In the genomic region with DNA sequence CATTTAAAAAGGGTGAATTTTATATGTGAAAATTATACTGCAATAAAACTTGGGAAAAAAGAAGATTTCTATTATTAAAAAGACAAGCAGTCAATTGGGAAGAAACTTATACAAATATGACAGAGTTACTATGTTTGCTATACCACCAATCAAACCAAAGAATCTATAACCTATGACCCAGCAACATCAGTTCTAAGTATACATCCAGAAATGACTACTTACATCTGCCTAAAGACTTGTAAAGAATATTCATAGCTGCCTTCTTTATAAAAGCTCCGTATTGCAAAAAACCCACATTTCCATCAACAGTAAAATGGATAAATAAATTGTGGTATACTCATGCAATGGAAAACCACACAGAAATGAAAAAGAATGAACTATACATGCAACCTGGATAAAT, we compare ENCODE assay signal across 34 cellular contexts.
"Had no signal": no experiment of that assay in that cellular context is flagged by ENCODE, and none has a peak within 500 bp of the region (broad histone marks: within the 10 kb centered on the region; RNA-seq: fewer than 3 reads in every experiment).

No MANE protein-coding gene starts in this region.

- DNase-seq: activated B cell treated with CpG ODN at 0.5 μM for 24 hours; activated CD4-positive, alpha-beta memory T cell treated with anti-CD3 and anti-CD28 coated beads for 36 hours; activated CD4-positive, alpha-beta T cell treated with anti-CD3 and anti-CD28 coated beads for 4 hours; activated CD4-positive, alpha-beta T cell treated with anti-CD3 and anti-CD28 coated beads, Interleukin-2, amount 50 U/mL, for 1 hour; activated CD4-positive, alpha-beta T cell treated with anti-CD3 and anti-CD28 coated beads, Interleukin-2, amount 50 U/mL, for 4 hours; activated CD4-positive, CD25-positive, alpha-beta regulatory T cell treated with anti-CD3 and anti-CD28 coated beads, Interleukin-2, amount 50 U/mL, for 72 hours; activated CD8-positive, alpha-beta memory T cell treated with anti-CD3 and anti-CD28 coated beads, Interleukin-2, amount 50 U/mL, for 4 hours; activated CD8-positive, alpha-beta T cell treated with anti-CD3 and anti-CD28 coated beads for 36 hours; activated effector memory CD4-positive, alpha-beta T cell treated with Interleukin-2 at 50 U/mL for 16 hours; activated gamma-delta T cell; activated naive CD4-positive, alpha-beta T cell treated with anti-CD3 and anti-CD28 coated beads, Interleukin-2, amount 10 ng/mL, durations not matched to agents 7 days and 5 days; activated naive CD4-positive, alpha-beta T cell treated with Interleukin-2 at 50 U/mL for 16 hours; activated naive CD8-positive, alpha-beta T cell treated with anti-CD3 and anti-CD28 coated beads, Interleukin-2, amount 10 ng/mL, durations not matched to agents 7 days and 5 days; activated naive CD8-positive, alpha-beta T cell treated with anti-CD3 and anti-CD28 coated beads, Interleukin-2, amount 50 U/mL, for 24 hours; activated T-cell treated with anti-CD3 and anti-CD28 coated beads for 4 hours; activated T-cell treated with anti-CD3 and anti-CD28 coated beads, Interleukin-2, amount 50 U/mL, for 1 hour; activated T-cell treated with anti-CD3 and anti-CD28 coated beads, Interleukin-2, amount 50 U/mL, for 4 hours; activated T-cell treated with anti-CD3 and anti-CD28 coated beads, Interleukin-2, amount 50 U/mL, for 72 hours; amygdala; anterior cingulate cortex; caudate nucleus; T-helper 1 cell; T-helper 9 cell had no signal

- ATAC-seq: activated CD8-positive, alpha-beta T cell treated with anti-CD3 and anti-CD28 coated beads for 36 hours; activated naive CD8-positive, alpha-beta T cell treated with anti-CD3 and anti-CD28 coated beads, Interleukin-2, amount 50 U/mL, for 24 hours; activated T-cell treated with anti-CD3 and anti-CD28 coated beads, Interleukin-2, amount 50 U/mL, for 4 hours had no signal

- H3K27ac Mint-ChIP-seq: activated B cell treated with CpG ODN at 0.5 μM for 24 hours; activated CD4-positive, alpha-beta T cell treated with anti-CD3 and anti-CD28 coated beads, Interleukin-2, amount 10 ng/mL, durations not matched to agents 24 days and 14 days; activated CD8-positive, alpha-beta T cell treated with anti-CD3 and anti-CD28 coated beads for 36 hours; activated naive CD4-positive, alpha-beta T cell treated with anti-CD3 and anti-CD28 coated beads, Interleukin-2, amount 10 ng/mL, durations not matched to agents 7 days and 5 days; activated naive CD8-positive, alpha-beta T cell; activated naive CD8-positive, alpha-beta T cell treated with anti-CD3 and anti-CD28 coated beads, Interleukin-2, amount 10 ng/mL, durations not matched to agents 7 days and 5 days; activated naive CD8-positive, alpha-beta T cell treated with anti-CD3 and anti-CD28 coated beads, Interleukin-2, amount 50 U/mL, for 24 hours; activated T-cell treated with anti-CD3 and anti-CD28 coated beads, Interleukin-2, amount 50 U/mL, for 72 hours; activated T-helper 1 cell treated with anti-CD3 and anti-CD28 coated beads, Interleukin-12 subunit alpha, Interleukin-12 subunit beta, Interleukin-2, Interleukin-4 antibody, amounts not matched to agents 30 ng/mL and 10 ng/mL and 1 ng/mL, durations not matched to agents 14 hours and 24 hours and 36 hours; brain; T-helper 1 cell treated with Interleukin-12 subunit alpha and Interleukin-12 subunit beta and Interleukin-4 antibody, amounts not matched to agents 30 μg/mL and 1 μg/mL, for 36 hours; T-helper 2 cell treated with Interferon-gamma antibody and Interleukin-4, amounts not matched to agents 5 μg/mL and 100 μg/mL, for 36 hours had no signal

- H3K4me1 ChIP-seq: ascending aorta had no signal

- H3K36me3 Mint-ChIP-seq: activated CD4-positive, alpha-beta memory T cell treated with anti-CD3 and anti-CD28 coated beads for 36 hours; activated naive CD4-positive, alpha-beta T cell treated with anti-CD3 and anti-CD28 coated beads, Interleukin-2, amount 10 ng/mL, durations not matched to agents 7 days and 5 days; activated naive CD8-positive, alpha-beta T cell; brain had no signal

- H3K27ac ChIP-seq: ascending aorta, cardiac muscle cell, VCaP had no signal

- H3K27me3 ChIP-seq: ascending aorta, cardiac muscle cell had no signal

- H3K4me1 Mint-ChIP-seq: brain had no signal

- H3K4me3 Mint-ChIP-seq: activated B cell treated with CpG ODN at 0.5 μM for 24 hours; activated CD4-positive, alpha-beta memory T cell treated with anti-CD3 and anti-CD28 coated beads for 36 hours; activated CD4-positive, alpha-beta T cell treated with anti-CD3 and anti-CD28 coated beads, Interleukin-2, amount 10 ng/mL, durations not matched to agents 24 days and 14 days; activated CD8-positive, alpha-beta T cell treated with anti-CD3 and anti-CD28 coated beads for 36 hours; activated naive CD4-positive, alpha-beta T cell treated with anti-CD3 and anti-CD28 coated beads, Interleukin-2, amount 10 ng/mL, durations not matched to agents 7 days and 5 days; activated naive CD4-positive, alpha-beta T cell treated with anti-CD3 and anti-CD28 coated beads, Interleukin-2, amount 50 U/mL, for 24 hours; activated naive CD8-positive, alpha-beta T cell; activated naive CD8-positive, alpha-beta T cell treated with anti-CD3 and anti-CD28 coated beads, Interleukin-2, amount 10 ng/mL, durations not matched to agents 7 days and 5 days; activated naive CD8-positive, alpha-beta T cell treated with anti-CD3 and anti-CD28 coated beads, Interleukin-2, amount 50 U/mL, for 24 hours; activated T-cell treated with anti-CD3 and anti-CD28 coated beads, Interleukin-2, amount 50 U/mL, for 4 hours; activated T-helper 1 cell treated with anti-CD3 and anti-CD28 coated beads, Interleukin-12 subunit alpha, Interleukin-12 subunit beta, Interleukin-2, Interleukin-4 antibody, amounts not matched to agents 30 ng/mL and 10 ng/mL and 1 ng/mL, durations not matched to agents 14 hours and 24 hours and 36 hours; brain; T-helper 1 cell treated with Interleukin-12 subunit alpha and Interleukin-12 subunit beta and Interleukin-4 antibody, amounts not matched to agents 30 μg/mL and 1 μg/mL, for 36 hours; T-helper 2 cell treated with Interferon-gamma antibody and Interleukin-4, amounts not matched to agents 5 μg/mL and 100 μg/mL, for 36 hours had no signal

- H3K36me3 ChIP-seq: ascending aorta, cardiac muscle cell had no signal

- H3K27me3 Mint-ChIP-seq: activated B cell treated with CpG ODN at 0.5 μM for 24 hours; activated CD4-positive, alpha-beta memory T cell treated with anti-CD3 and anti-CD28 coated beads for 36 hours; activated CD8-positive, alpha-beta T cell treated with anti-CD3 and anti-CD28 coated beads for 36 hours; activated naive CD4-positive, alpha-beta T cell treated with anti-CD3 and anti-CD28 coated beads, Interleukin-2, amount 50 U/mL, for 24 hours; activated naive CD8-positive, alpha-beta T cell; activated naive CD8-positive, alpha-beta T cell treated with anti-CD3 and anti-CD28 coated beads, Interleukin-2, amount 10 ng/mL, durations not matched to agents 7 days and 5 days; activated naive CD8-positive, alpha-beta T cell treated with anti-CD3 and anti-CD28 coated beads, Interleukin-2, amount 50 U/mL, for 24 hours; brain had no signal

- H3K9me3 ChIP-seq: ascending aorta had no signal

- H3K9me3 Mint-ChIP-seq: activated B cell treated with CpG ODN at 0.5 μM for 24 hours; activated CD4-positive, alpha-beta memory T cell treated with anti-CD3 and anti-CD28 coated beads for 36 hours; activated CD8-positive, alpha-beta T cell treated with anti-CD3 and anti-CD28 coated beads for 36 hours; activated naive CD4-positive, alpha-beta T cell treated with anti-CD3 and anti-CD28 coated beads, Interleukin-2, amount 10 ng/mL, durations not matched to agents 7 days and 5 days; activated naive CD8-positive, alpha-beta T cell treated with anti-CD3 and anti-CD28 coated beads, Interleukin-2, amount 10 ng/mL, durations not matched to agents 7 days and 5 days; activated naive CD8-positive, alpha-beta T cell treated with anti-CD3 and anti-CD28 coated beads, Interleukin-2, amount 50 U/mL, for 24 hours; activated T-cell treated with anti-CD3 and anti-CD28 coated beads, Interleukin-2, amount 50 U/mL, for 4 hours; activated T-helper 2 cell treated with anti-CD3 and anti-CD28 coated beads, Interferon-gamma antibody, Interleukin-2, Interleukin-4, amounts not matched to agents 10 μg/mL and 5 μg/mL and 100 μg/mL, durations not matched to agents 14 hours and 24 hours and 36 hours; brain; T-helper 1 cell treated with Interleukin-12 subunit alpha and Interleukin-12 subunit beta and Interleukin-4 antibody, amounts not matched to agents 30 μg/mL and 1 μg/mL, for 36 hours; T-helper 2 cell treated with Interferon-gamma antibody and Interleukin-4, amounts not matched to agents 5 μg/mL and 100 μg/mL, for 36 hours had no signal

- H3K4me3 ChIP-seq: ascending aorta, cardiac muscle cell had no signal
